ENCODE assay signal across 1 cellular context in genomic region chr3:105108823-105109222, GRCh38.
TF ChIP-seq lines count a peak whose summit lies in the region.

No MANE protein-coding gene starts in this region.

TF ChIP-seq in GM23338, 12 proteins besides CTCF, POLR2A, EP300 and RAD21 (continued from another document):
- TF ChIP-seq REST (IDR thresholded peaks at IDR 0.05; ENCODE audit: unreplicated experiment) (no peak), STAT1 (IDR thresholded peaks at IDR 0.05; ENCODE audit: unreplicated experiment) (no peak), JUNB (IDR thresholded peaks at IDR 0.05; ENCODE audit: unreplicated experiment) (no peak), EZH2phosphoT487 (IDR thresholded peaks at IDR 0.05; ENCODE audit: unreplicated experiment) (no peak), NANOG (IDR thresholded peaks at IDR 0.05; ENCODE audit: borderline replicate concordance) (no peak), ZNF114 (CRISPR knock-in tag; IDR thresholded peaks at IDR 0.05) (no peak), EZH2 (IDR thresholded peaks at IDR 0.05; ENCODE audit: low read depth, unreplicated experiment) (no peak), POLR2AphosphoS5 (IDR thresholded peaks at IDR 0.05; ENCODE audit: low read depth) (no peak)
TF ChIP-seq in GM23338: peak in this region for 0.
